Comparison of ENCODE assay signal across 17 cellular contexts in the genomic region with DNA sequence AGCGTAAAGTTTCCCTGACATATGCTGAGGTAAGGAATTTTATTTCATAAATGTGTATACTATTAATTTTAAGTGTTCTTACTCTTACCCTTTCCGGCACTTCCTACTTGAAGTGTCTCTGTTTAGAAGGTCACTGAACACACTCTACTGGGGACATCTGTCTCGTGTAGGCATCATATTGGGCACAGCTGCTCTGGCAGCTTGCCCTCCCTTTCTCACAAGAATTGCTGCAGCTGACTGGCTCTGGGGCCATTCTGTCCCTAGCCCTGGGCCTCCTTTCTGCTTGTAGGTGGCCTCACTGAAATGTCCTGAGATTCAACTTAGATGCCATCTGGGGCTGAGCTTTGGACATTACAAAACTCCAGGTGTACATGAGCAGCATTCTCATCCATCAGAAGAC. TPM values are rescaled to one million over a fixed set of nuclear protein-coding genes. Genes with fewer than 3 reads are reported as not detected.
A peak's percentile ranks its signal among the peaks of the same experiment; 100 is the strongest.
DNase-seq lines count a peak whose midpoint lies in the region; ATAC-seq, FAIRE-seq and TF ChIP-seq lines count a peak whose summit lies in the region.
"Had no signal": no experiment of that assay in that cellular context is flagged by ENCODE, and none has a peak within 500 bp of the region (broad histone marks: within the 10 kb centered on the region; RNA-seq: fewer than 3 reads in every experiment).

No MANE protein-coding gene starts in this region.

- no peak for ATAC-seq in GM18868 (IDR thresholded peaks at IDR 0.05; ENCODE audit: unreplicated experiment)
- ATAC-seq: esophagus mucosa, Panc1 had no signal

- peaks cover 23% of the 10 kb centered on the region for H3K36me3 Mint-ChIP-seq in nephron progenitor cell (ENCODE audit: low read depth)
- H3K36me3 Mint-ChIP-seq: activated naive CD8-positive, alpha-beta T cell treated with anti-CD3 and anti-CD28 coated beads, Interleukin-2, amount 10 ng/mL, durations not matched to agents 7 days and 5 days had no signal

- H3K4me3 Mint-ChIP-seq in nephron progenitor cell = no peak overlapping the region
- H3K4me3 Mint-ChIP-seq: activated naive CD8-positive, alpha-beta T cell treated with anti-CD3 and anti-CD28 coated beads, Interleukin-2, amount 10 ng/mL, durations not matched to agents 7 days and 5 days; T-helper 2 cell treated with Interferon-gamma antibody and Interleukin-4, amounts not matched to agents 5 μg/mL and 100 μg/mL, for 36 hours had no signal

- WGBS in prostate gland = 82% methylated on average over 3 of the region's 3 CpGs

- TF ChIP-seq CTCF in nephron progenitor cell (IDR thresholded peaks at IDR 0.05) (no peak), prostate gland (IDR thresholded peaks at IDR 0.05) (no peak)

- H3K27ac ChIP-seq in prostate gland = no peak overlapping the region
- H3K27ac ChIP-seq: ovary, suprapubic skin had no signal

- no peaks in the 10 kb centered on the region for H3K9me3 ChIP-seq in prostate gland
- H3K9me3 ChIP-seq: ovary, suprapubic skin had no signal

- no peaks in the 10 kb centered on the region for H3K9me3 Mint-ChIP-seq in nephron progenitor cell
- H3K9me3 Mint-ChIP-seq: activated naive CD8-positive, alpha-beta T cell treated with anti-CD3 and anti-CD28 coated beads, Interleukin-2, amount 10 ng/mL, durations not matched to agents 7 days and 5 days; T-helper 2 cell treated with Interferon-gamma antibody and Interleukin-4, amounts not matched to agents 5 μg/mL and 100 μg/mL, for 36 hours had no signal

- TF ChIP-seq POLR2A in GM12892 (IDR thresholded peaks at IDR 0.05; ENCODE audit: low read depth, low read length) (no peak), prostate gland (IDR thresholded peaks at IDR 0.05) (no peak)

- intact Hi-C loops in prostate gland (cut with DNase I) = no loop called here

- peak overlapping the region; percentile 82 for H3K27ac Mint-ChIP-seq in nephron progenitor cell
- H3K27ac Mint-ChIP-seq: activated naive CD8-positive, alpha-beta T cell treated with anti-CD3 and anti-CD28 coated beads, Interleukin-2, amount 10 ng/mL, durations not matched to agents 7 days and 5 days; T-helper 2 cell treated with Interferon-gamma antibody and Interleukin-4, amounts not matched to agents 5 μg/mL and 100 μg/mL, for 36 hours had no signal

- no peak overlapping the region for H3K4me3 ChIP-seq in prostate gland
- H3K4me3 ChIP-seq: lung, ovary, suprapubic skin had no signal

- peak; percentile 51 for FAIRE-seq in GM12892 (lab: Jason Lieb, UNC)

- peaks cover 8% of the 10 kb centered on the region for H3K4me1 Mint-ChIP-seq in nephron progenitor cell
- H3K4me1 Mint-ChIP-seq: activated naive CD8-positive, alpha-beta T cell treated with anti-CD3 and anti-CD28 coated beads, Interleukin-2, amount 10 ng/mL, durations not matched to agents 7 days and 5 days had no signal

- DNase-seq in GM12892 (ENCODE audit: insufficient read length) = no peak
- DNase-seq in NCI-H2029 treated with DMSO at 0.1 percent for 48 hours (lab: John Stamatoyannopoulos, UW) = peak; percentile 28
- peak; percentile 75 for DNase-seq in globus pallidus (ENCODE audit: low spot score)
- no peak for DNase-seq in nephron progenitor cell
- no peak for DNase-seq in prostate gland (ENCODE audit: low spot score)
- DNase-seq in stimulated activated CD4-positive, alpha-beta T cell treated with anti-CD3 and anti-CD28 coated beads, Interleukin-4, amount 100 ng/mL, for 4 hours = no peak
- no peak for DNase-seq in 8988T
- DNase-seq: activated naive CD8-positive, alpha-beta T cell treated with anti-CD3 and anti-CD28 coated beads, Interleukin-2, amount 10 ng/mL, durations not matched to agents 7 days and 5 days; activated T-cell treated with anti-CD3 and anti-CD28 coated beads for 4 hours; MV-4-11; ovary had no signal

- no peaks in the 10 kb centered on the region for H3K36me3 ChIP-seq in prostate gland
- H3K36me3 ChIP-seq: ovary, suprapubic skin had no signal

- H3K27me3 ChIP-seq in prostate gland (replicated peaks; ENCODE audit: insufficient read depth) = no peaks in the 10 kb centered on the region
- H3K27me3 ChIP-seq: ovary, suprapubic skin had no signal

- no peaks in the 10 kb centered on the region for H3K27me3 Mint-ChIP-seq in nephron progenitor cell (ENCODE audit: low read depth, poor library complexity)

- H3K4me1 ChIP-seq in prostate gland (replicated peaks) = no peaks in the 10 kb centered on the region

RNA-seq across cellular contexts. Expression of gene SMAD1, which starts 49.5 kb away (rescaled TPM):
- polyA plus RNA-seq in GM12892 (2012; ENCODE audit: missing spikeins) = 5.0 TPM
- 10 to 100 TPM; 21.5 to 34.3 TPM for total RNA-seq in prostate gland

Comparison
In these comparisons a context has a peak if more than half of its experiments do, and no peak if none do; other contexts are left out.
1. DNase-seq: peak in NCI-H2029 treated with DMSO at 0.1 percent for 48 hours (single experiment) and globus pallidus (single experiment); none in GM12892 (single experiment), nephron progenitor cell (single experiment), prostate gland (single experiment), stimulated activated CD4-positive, alpha-beta T cell treated with anti-CD3 and anti-CD28 coated beads, Interleukin-4, amount 100 ng/mL, for 4 hours (0 of 2) and 8988T (single experiment).